ENCODE assay signal across 19 cellular contexts in genomic region chr1:101298663-101299062, GRCh38.
"Had no signal": no experiment of that assay in that cellular context is flagged by ENCODE, and none has a peak within 500 bp of the region (broad histone marks: within the 10 kb centered on the region; RNA-seq: fewer than 3 reads in every experiment).

No MANE protein-coding gene starts in this region.

- H3K4me3 ChIP-seq: coronary artery, neural progenitor cell, psoas muscle, sigmoid colon, SJCRH30, testis had no signal

- H3K27me3 ChIP-seq: neural progenitor cell, sigmoid colon, SJCRH30, testis had no signal

- H2AFZ ChIP-seq: neural progenitor cell had no signal

- DNase-seq: activated CD4-positive, alpha-beta T cell treated with anti-CD3 and anti-CD28 coated beads, Interleukin-2, amount 10 ng/mL, durations not matched to agents 24 days and 14 days; activated CD8-positive, alpha-beta memory T cell treated with anti-CD3 and anti-CD28 coated beads for 24 hours; activated naive CD4-positive, alpha-beta T cell treated with anti-CD3 and anti-CD28 coated beads, Interleukin-2, amount 50 U/mL, for 16 hours; caudate nucleus; effector CD4-positive, alpha-beta T cell; foreskin melanocyte; head of caudate nucleus; left cardiac atrium; midbrain; psoas muscle; sigmoid colon; SJCRH30; stimulated activated CD4-positive, alpha-beta T cell treated with anti-CD3 and anti-CD28 coated beads, Interleukin-1b, Interleukin-23, amount 100 ng/mL, for 48 hours; stimulated activated naive CD8-positive, alpha-beta T cell treated with anti-CD3 and anti-CD28 coated beads, Interleukin-15, amount 100 ng/mL, for 72 hours; T1000; testis; WERI-Rb-1 had no signal

- H3K27ac ChIP-seq: coronary artery, neural progenitor cell, psoas muscle, sigmoid colon, SJCRH30, testis, WERI-Rb-1 had no signal

- H3K9me3 ChIP-seq: psoas muscle, sigmoid colon, SJCRH30, testis had no signal

- H3K36me3 ChIP-seq: neural progenitor cell, sigmoid colon, SJCRH30, WERI-Rb-1 had no signal

- H3K4me1 ChIP-seq: psoas muscle, sigmoid colon, testis had no signal

- ATAC-seq: psoas muscle; stimulated activated naive CD8-positive, alpha-beta T cell treated with anti-CD3 and anti-CD28 coated beads, Interleukin-15, amount 100 ng/mL, for 72 hours had no signal

- H3K4me2 ChIP-seq: neural progenitor cell had no signal

- H3K9ac ChIP-seq: neural progenitor cell had no signal
